1 cellular context compared by ENCODE assay signal in genomic region chr1:223142795-223143759, GRCh38.
TF ChIP-seq lines count a peak whose summit lies in the region.

Gene TLR5, minus strand, starts transcription at chr1:223143248. Its CDS starts 30,217 bp downstream, at chr1:223113031.

TF ChIP-seq in K562, 482 proteins besides CTCF, POLR2A, EP300 and RAD21 (continued from another document and continues in another):
- TF ChIP-seq ZBTB11 (CRISPR knock-in tag; IDR thresholded peaks at IDR 0.05) (peak in 1 of 3 experiments; percentile 58; a peak in 2 of 6 replicates), TOE1 (IDR thresholded peaks at IDR 0.05; ENCODE audit: borderline replicate concordance) (peak; percentile 28; the same call in 1 of the 2 replicates), TOE1 (CRISPR knock-in tag; IDR thresholded peaks at IDR 0.05; ENCODE audit: borderline replicate concordance, low read depth) (0 out of 2 replicates have a peak, but pooled peaks have one; percentile 56), HDAC2 (IDR thresholded peaks at IDR 0.05) (peak; percentile 66; the same call in 1 of the 2 replicates), POLR2G (IDR thresholded peaks at IDR 0.05; ENCODE audit: low read depth, low read length) (peak; percentile 89), ZNF696 (CRISPR knock-in tag; conservative IDR thresholded peaks at IDR 0.05) (no peak), ZBTB17 (CRISPR knock-in tag; IDR thresholded peaks at IDR 0.05) (0 out of 2 replicates have a peak, but pooled peaks have one; percentile 48), ZNF3 (CRISPR knock-in tag; IDR thresholded peaks at IDR 0.05) (no peak), FOSL1 (tag; conservative IDR thresholded peaks at IDR 0.05) (0 out of 2 replicates have a peak, but pooled peaks have one; percentile 37), VEZF1 (CRISPR knock-in tag; IDR thresholded peaks at IDR 0.05) (peak; percentile 74), TEAD1 (CRISPR knock-in tag; IDR thresholded peaks at IDR 0.05) (peak in 1 of 2 experiments; percentile 96; a peak in 2 of 4 replicates), IRF2 (CRISPR knock-in tag; IDR thresholded peaks at IDR 0.05) (peak; percentile 82; the same call in 1 of the 2 replicates), HOMEZ (CRISPR knock-in tag; IDR thresholded peaks at IDR 0.05) (no peak), ZNF436 (CRISPR knock-in tag; IDR thresholded peaks at IDR 0.05) (no peak), MTA3 (IDR thresholded peaks at IDR 0.05; ENCODE audit: borderline replicate concordance) (peak; percentile 72; the same call in 1 of the 2 replicates), CREB3L1 (IDR thresholded peaks at IDR 0.05; ENCODE audit: borderline replicate concordance, low read depth) (peak; percentile 89), IRF1 (CRISPR knock-in tag; IDR thresholded peaks at IDR 0.05; ENCODE audit: borderline replicate concordance) (peak; percentile 95), PKNOX1 (IDR thresholded peaks at IDR 0.05) (peak; percentile 66), ZNF24 (IDR thresholded peaks at IDR 0.05) (0 out of 2 replicates have a peak, but pooled peaks have one; percentile 19), POLR2AphosphoS5 (IDR thresholded peaks at IDR 0.05; ENCODE audit: control insufficient read depth, insufficient read depth, low read depth, low read length) (peak; percentile 59), ZNF511 (CRISPR knock-in tag; IDR thresholded peaks at IDR 0.05) (peak; percentile 99), PHF8 (IDR thresholded peaks at IDR 0.05; ENCODE audit: borderline replicate concordance, low read length) (peak; percentile 62; the same call in 1 of the 2 replicates), GATAD2A (IDR thresholded peaks at IDR 0.05) (peak; percentile 94), PREB (CRISPR knock-in tag; IDR thresholded peaks at IDR 0.05) (0 out of 2 replicates have a peak, but pooled peaks have one; percentile 80), HDAC8 (tag; IDR thresholded peaks at IDR 0.05) (no peak), BHLHE40 (IDR thresholded peaks at IDR 0.05; ENCODE audit: low read length) (0 out of 2 replicates have a peak, but pooled peaks have one; percentile 40), HEY1 (CRISPR knock-in tag; IDR thresholded peaks at IDR 0.05; ENCODE audit: borderline replicate concordance) (no peak), CGGBP1 (CRISPR knock-in tag; IDR thresholded peaks at IDR 0.05) (no peak), ZKSCAN8 (CRISPR knock-in tag; IDR thresholded peaks at IDR 0.05) (no peak), CBFA2T2 (conservative IDR thresholded peaks at IDR 0.05) (no peak), PML (IDR thresholded peaks at IDR 0.05; ENCODE audit: low read length) (peak; percentile 28), CBX2 (IDR thresholded peaks at IDR 0.05; ENCODE audit: insufficient read depth, low read length, poor library complexity, severe bottlenecking) (no peak), FOXM1 (IDR thresholded peaks at IDR 0.05; ENCODE audit: low read depth) (no peak), FOXM1 (CRISPR knock-in tag; IDR thresholded peaks at IDR 0.05; ENCODE audit: low read depth) (peak; percentile 50), LARP7 (IDR thresholded peaks at IDR 0.05) (no peak), ZBTB12 (CRISPR knock-in tag; IDR thresholded peaks at IDR 0.05) (0 out of 2 replicates have a peak, but pooled peaks have one; percentile 36), ZNF143 (CRISPR knock-in tag; IDR thresholded peaks at IDR 0.05) (no peak; the same call in 1 of the 2 replicates), MAX (CRISPR knock-in tag; IDR thresholded peaks at IDR 0.05) (peak; percentile 97), JUND (IDR thresholded peaks at IDR 0.05; ENCODE audit: borderline replicate concordance, low read depth, low read length) (no peak), JUND (tag; IDR thresholded peaks at IDR 0.05; ENCODE audit: borderline replicate concordance, low read depth, low read length) (peak; percentile 1; the same call in 1 of the 3 replicates), TGIF2 (CRISPR knock-in tag; IDR thresholded peaks at IDR 0.05) (peak; percentile 98), CSDE1 (IDR thresholded peaks at IDR 0.05) (no peak), GTF2B (IDR thresholded peaks at IDR 0.05; ENCODE audit: extremely low read depth, insufficient read length) (no peak), SMARCB1 (IDR thresholded peaks at IDR 0.05; ENCODE audit: insufficient read length, low read depth) (no peak), THAP12 (CRISPR knock-in tag; IDR thresholded peaks at IDR 0.05) (peak; percentile 62; the same call in 1 of the 2 replicates), KLF1 (tag; IDR thresholded peaks at IDR 0.05) (0 out of 2 replicates have a peak, but pooled peaks have one; percentile 38)
